Comparison of ENCODE assay signal across 11 cellular contexts in the genomic region with DNA sequence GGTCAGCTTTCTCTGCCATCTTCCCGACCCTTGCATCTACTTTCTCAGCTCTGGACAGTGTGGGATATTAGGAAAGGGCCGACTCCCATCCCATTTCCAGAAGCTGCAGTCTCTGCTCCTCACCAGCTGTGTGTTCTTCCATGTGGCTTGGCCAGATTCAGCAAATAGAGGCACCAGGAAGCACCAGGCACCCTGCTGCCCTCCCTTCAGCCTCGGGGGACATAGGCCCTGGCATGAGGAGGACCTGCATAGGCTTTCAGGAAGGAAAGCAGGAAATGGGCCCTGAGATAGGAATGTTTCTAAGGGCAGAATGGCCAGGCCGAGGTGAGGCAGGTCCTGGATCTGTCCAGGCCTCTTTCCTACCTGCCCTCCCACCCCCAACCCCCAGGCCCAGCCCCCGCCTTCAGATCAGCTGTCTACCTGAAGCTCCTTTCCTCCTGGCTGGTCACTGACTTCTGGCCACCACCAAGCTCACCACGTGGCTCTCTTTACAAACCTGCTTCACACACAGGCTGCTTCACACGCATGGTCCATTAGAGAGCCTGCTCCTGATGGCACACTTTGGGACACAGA. TPM values are rescaled to one million over a fixed set of nuclear protein-coding genes. Genes with fewer than 3 reads are reported as not detected.
DNase-seq lines count a peak whose midpoint lies in the region; ATAC-seq lines count a peak whose summit lies in the region.
"Had no signal": no experiment of that assay in that cellular context is flagged by ENCODE, and none has a peak within 500 bp of the region (broad histone marks: within the 10 kb centered on the region; RNA-seq: fewer than 3 reads in every experiment).

No MANE protein-coding gene starts in this region.

- H3K36me3 Mint-ChIP-seq in activated naive CD4-positive, alpha-beta T cell treated with anti-CD3 and anti-CD28 coated beads, Interleukin-2, amount 50 U/mL, for 72 hours, result no peaks in the 10 kb centered on the region
- no peaks in the 10 kb centered on the region for H3K36me3 Mint-ChIP-seq in activated naive CD4-positive, alpha-beta T cell treated with anti-CD3 and anti-CD28 coated beads, Interleukin-2, amount 10 ng/mL, durations not matched to agents 7 days and 5 days

- CTCF ChIA-PET in activated naive CD4-positive, alpha-beta T cell treated with anti-CD3 and anti-CD28 coated beads, Interleukin-2, amount 10 ng/mL, durations not matched to agents 7 days and 5 days (lab: Charles Lee), result interaction anchor here (0.6 to 1.7 kb wide), 5 partner anchors 15 to 56 kb away, joined by 3 to 5 read pairs (median 3); no protein-coding TSS in a partner anchor

- peak overlapping the region; percentile 85 to 97 for H3K27ac Mint-ChIP-seq in activated naive CD4-positive, alpha-beta T cell treated with anti-CD3 and anti-CD28 coated beads, Interleukin-2, amount 50 U/mL, for 72 hours
- H3K27ac Mint-ChIP-seq in activated naive CD4-positive, alpha-beta T cell treated with anti-CD3 and anti-CD28 coated beads, Interleukin-2, amount 10 ng/mL, durations not matched to agents 7 days and 5 days, result no peak overlapping the region

- no peaks in the 10 kb centered on the region for H3K9me3 Mint-ChIP-seq in activated naive CD4-positive, alpha-beta T cell treated with anti-CD3 and anti-CD28 coated beads, Interleukin-2, amount 50 U/mL, for 72 hours
- no peaks in the 10 kb centered on the region for H3K9me3 Mint-ChIP-seq in activated naive CD4-positive, alpha-beta T cell treated with anti-CD3 and anti-CD28 coated beads, Interleukin-2, amount 10 ng/mL, durations not matched to agents 7 days and 5 days

- H3K27me3 Mint-ChIP-seq in activated naive CD4-positive, alpha-beta T cell treated with anti-CD3 and anti-CD28 coated beads, Interleukin-2, amount 10 ng/mL, durations not matched to agents 7 days and 5 days, result no peaks in the 10 kb centered on the region

- DNase-seq in activated naive CD4-positive, alpha-beta T cell treated with anti-CD3 and anti-CD28 coated beads, Interleukin-2, amount 50 U/mL, for 72 hours (ENCODE audit: low spot score in 2 of 2), result no peak
- DNase-seq in activated naive CD4-positive, alpha-beta T cell treated with anti-CD3 and anti-CD28 coated beads, Interleukin-2, amount 10 ng/mL, durations not matched to agents 7 days and 5 days, result no peak
- DNase-seq in SW480 (ENCODE audit: low spot score) (peak; percentile 22), epithelial cell of prostate (ENCODE audit: low read depth, low spot score) (no peak), Right ventricle myocardium inferior (ENCODE audit: missing footprints) (no peak), Kasumi-1 (lab: John Stamatoyannopoulos, UW) (no peak)
- DNase-seq in stimulated activated CD4-positive, alpha-beta T cell treated with anti-CD3 and anti-CD28 coated beads, Interleukin-4, amount 100 ng/mL, for 4 hours, result no peak
- DNase-seq: foreskin melanocyte, NCI-H2029 had no signal

- ATAC-seq in activated naive CD4-positive, alpha-beta T cell treated with anti-CD3 and anti-CD28 coated beads, Interleukin-2, amount 50 U/mL, for 72 hours, result no peak
- ATAC-seq in Right ventricle myocardium inferior, result no peak

- no peak overlapping the region for H3K4me3 Mint-ChIP-seq in activated naive CD4-positive, alpha-beta T cell treated with anti-CD3 and anti-CD28 coated beads, Interleukin-2, amount 10 ng/mL, durations not matched to agents 7 days and 5 days

- intact Hi-C loops in Right ventricle myocardium inferior (cut with DNase I), result no loop called here

- peaks cover 20% of the 10 kb centered on the region for H3K4me1 Mint-ChIP-seq in activated naive CD4-positive, alpha-beta T cell treated with anti-CD3 and anti-CD28 coated beads, Interleukin-2, amount 10 ng/mL, durations not matched to agents 7 days and 5 days

- H3K27ac ChIP-seq in epithelial cell of prostate, result peak overlapping the region; percentile 34
- H3K27ac ChIP-seq in temporal lobe (ENCODE audit: low read depth, low read length), result peak overlapping the region; percentile 7
- H3K27ac ChIP-seq: cardiac muscle cell had no signal

RNA-seq across cellular contexts. Expression of a gene that starts 27.5 kb away (rescaled TPM):
- total RNA-seq in activated naive CD4-positive, alpha-beta T cell treated with anti-CD3 and anti-CD28 coated beads, Interleukin-2, amount 50 U/mL, for 72 hours, result 10 to 100 TPM; 18.0 to 22.0 TPM
- total RNA-seq in temporal lobe, result 37.6 TPM
- 13.8 TPM for total RNA-seq in Right ventricle myocardium inferior
